In genomic region chr11:78039919-78040671, GRCh38 we compare ENCODE assay signal across 1 cellular context.
TF ChIP-seq lines count a peak whose summit lies in the region.

No MANE protein-coding gene starts in this region.

TF ChIP-seq in HepG2, 621 proteins besides CTCF, POLR2A, EP300 and RAD21 (continued from another document and continues in another):
- TF ChIP-seq PRDM15 (CRISPR knock-in tag; IDR thresholded peaks at IDR 0.05), result 0 out of 2 replicates have a peak, but pooled peaks have one; percentile 43
- TF ChIP-seq BCLAF1 (IDR thresholded peaks at IDR 0.05), result no peak
- no peak for TF ChIP-seq TFDP2 (CRISPR knock-in tag; IDR thresholded peaks at IDR 0.05)
- TF ChIP-seq MEF2D (CRISPR knock-in tag; IDR thresholded peaks at IDR 0.05), result 0 out of 2 replicates have a peak, but pooled peaks have one; percentile 16
- TF ChIP-seq ZNF512 (CRISPR knock-in tag; IDR thresholded peaks at IDR 0.05), result peak; percentile 98
- TF ChIP-seq FOXK1 (CRISPR knock-in tag; IDR thresholded peaks at IDR 0.05; ENCODE audit: borderline replicate concordance, low read depth), result peak; percentile 81; the same call in 1 of the 2 replicates
- no peak for TF ChIP-seq TSC22D2 (CRISPR knock-in tag; IDR thresholded peaks at IDR 0.05; ENCODE audit: borderline replicate concordance)
- TF ChIP-seq ZNF749 (CRISPR knock-in tag; IDR thresholded peaks at IDR 0.05; ENCODE audit: borderline replicate concordance), result no peak
- 0 out of 2 replicates have a peak, but pooled peaks have one; percentile 42 for TF ChIP-seq RXRA (CRISPR knock-in tag; IDR thresholded peaks at IDR 0.05)
- peak; percentile 54; the same call in 1 of the 2 replicates for TF ChIP-seq PHF20 (CRISPR knock-in tag; IDR thresholded peaks at IDR 0.05)
- TF ChIP-seq ZNF292 (CRISPR knock-in tag; IDR thresholded peaks at IDR 0.05; ENCODE audit: borderline replicate concordance, low read depth), result peak; percentile 73; the same call in 1 of the 2 replicates
- TF ChIP-seq ZKSCAN8 (CRISPR knock-in tag; IDR thresholded peaks at IDR 0.05; ENCODE audit: borderline replicate concordance), result 0 out of 2 replicates have a peak, but pooled peaks have one; percentile 53
- TF ChIP-seq ZNF724P (CRISPR knock-in tag; IDR thresholded peaks at IDR 0.05; ENCODE audit: borderline replicate concordance), result 0 out of 2 replicates have a peak, but pooled peaks have one; percentile 18
- TF ChIP-seq ESRRA (CRISPR knock-in tag; IDR thresholded peaks at IDR 0.05; ENCODE audit: low read depth), result 0 out of 2 replicates have a peak, but pooled peaks have one; percentile 31
- no peak for TF ChIP-seq IKZF1 (IDR thresholded peaks at IDR 0.05)
- peak; percentile 39; the same call in 1 of the 2 replicates for TF ChIP-seq ZNF205 (CRISPR knock-in tag; IDR thresholded peaks at IDR 0.05)
- TF ChIP-seq ZSCAN29 (CRISPR knock-in tag; conservative IDR thresholded peaks at IDR 0.05), result no peak
- peak; percentile 59 for TF ChIP-seq FOSL2 (CRISPR knock-in tag; IDR thresholded peaks at IDR 0.05)
- TF ChIP-seq SP2 (CRISPR knock-in tag; IDR thresholded peaks at IDR 0.05), result no peak
- no peak for TF ChIP-seq ZNF75D (CRISPR knock-in tag; IDR thresholded peaks at IDR 0.05; ENCODE audit: borderline replicate concordance)
- TF ChIP-seq PRDM10 (CRISPR knock-in tag; IDR thresholded peaks at IDR 0.05; ENCODE audit: low read depth), result 0 out of 2 replicates have a peak, but pooled peaks have one; percentile 20
- no peak for TF ChIP-seq RFXAP (CRISPR knock-in tag; IDR thresholded peaks at IDR 0.05; ENCODE audit: borderline replicate concordance)
- TF ChIP-seq SOX5 (CRISPR knock-in tag; IDR thresholded peaks at IDR 0.05; ENCODE audit: borderline replicate concordance), result peak; percentile 46; the same call in 1 of the 2 replicates
- peak; percentile 47; the same call in 1 of the 2 replicates for TF ChIP-seq ZNF362 (CRISPR knock-in tag; IDR thresholded peaks at IDR 0.05; ENCODE audit: borderline replicate concordance)
- TF ChIP-seq KDM2A (CRISPR knock-in tag; IDR thresholded peaks at IDR 0.05; ENCODE audit: borderline replicate concordance, low read depth), result peak; percentile 42; the same call in 1 of the 2 replicates
- 0 out of 2 replicates have a peak, but pooled peaks have one; percentile 36 for TF ChIP-seq ZNF768 (CRISPR knock-in tag; IDR thresholded peaks at IDR 0.05)
- peak; percentile 85 for TF ChIP-seq ZNF687 (CRISPR knock-in tag; IDR thresholded peaks at IDR 0.05)
- peak; percentile 76 for TF ChIP-seq TEAD3 (CRISPR knock-in tag; optimal IDR thresholded peaks at IDR 0.05; ENCODE audit: borderline replicate concordance)
- TF ChIP-seq PATZ1 (CRISPR knock-in tag; IDR thresholded peaks at IDR 0.05), result 0 out of 2 replicates have a peak, but pooled peaks have one; percentile 56
- TF ChIP-seq ELF3 (CRISPR knock-in tag; IDR thresholded peaks at IDR 0.05), result peak; percentile 86
- peak; percentile 61; the same call in 1 of the 2 replicates for TF ChIP-seq NCOA2 (CRISPR knock-in tag; IDR thresholded peaks at IDR 0.05)
- peak; percentile 16; the same call in 1 of the 2 replicates for TF ChIP-seq PPARG (CRISPR knock-in tag; conservative IDR thresholded peaks at IDR 0.05)
- 0 out of 2 replicates have a peak, but pooled peaks have one; percentile 14 for TF ChIP-seq MIXL1 (CRISPR knock-in tag; IDR thresholded peaks at IDR 0.05)
